In genomic region chr13:26996965-26997752, GRCh38 we compare ENCODE assay signal across 8 cellular contexts.
A peak's percentile ranks its signal among the peaks of the same experiment; 100 is the strongest.
DNase-seq lines count a peak whose midpoint lies in the region; ATAC-seq lines count a peak whose summit lies in the region.

No MANE protein-coding gene starts in this region.

- DNase-seq in occipital lobe (lab: John Stamatoyannopoulos, UW) (no peak), NCI-H510A treated with DMSO at 0.1 percent for 48 hours (lab: John Stamatoyannopoulos, UW) (no peak), AG08395 (ENCODE audit: low spot score) (no peak), 8988T (no peak)

- ATAC-seq in GM18498 (IDR thresholded peaks at IDR 0.05; ENCODE audit: unreplicated experiment) (peak; percentile 95), GM19467 (IDR thresholded peaks at IDR 0.05; ENCODE audit: unreplicated experiment) (peak; percentile 89), HG03175 (IDR thresholded peaks at IDR 0.05; ENCODE audit: unreplicated experiment) (peak; percentile 92), esophagus mucosa (peak; percentile 62)
